In genomic region chr19:5947435-5947834, GRCh38 we compare ENCODE assay signal across 10 cellular contexts. TPM values are rescaled to one million over a fixed set of nuclear protein-coding genes. Genes with fewer than 3 reads are reported as not detected.
DNase-seq lines count a peak whose midpoint lies in the region; ATAC-seq and TF ChIP-seq lines count a peak whose summit lies in the region.
"Had no signal": no experiment of that assay in that cellular context is flagged by ENCODE, and none has a peak within 500 bp of the region (broad histone marks: within the 10 kb centered on the region; RNA-seq: fewer than 3 reads in every experiment).

No MANE protein-coding gene starts in this region.

- peaks cover 10% of the 10 kb centered on the region for H3K36me3 ChIP-seq in osteoblast (ENCODE audit: insufficient read depth, low read length)

- CTCF ChIA-PET in activated CD8-positive, alpha-beta T cell treated with anti-CD3 and anti-CD28 coated beads, Interleukin-2, amount 10 ng/mL, durations not matched to agents 7 days and 5 days (lab: Charles Lee), result interaction anchor here (1.4 to 9.2 kb wide), 6 partner anchors 9 to 143 kb away, joined by 3 to 75 read pairs (median 6); no protein-coding TSS in a partner anchor

- peaks cover 61% of the 10 kb centered on the region for H3K4me1 Mint-ChIP-seq in activated CD8-positive, alpha-beta T cell treated with anti-CD3 and anti-CD28 coated beads, Interleukin-2, amount 10 ng/mL, durations not matched to agents 7 days and 5 days (ENCODE audit: low read depth)

- ATAC-seq in activated CD8-positive, alpha-beta T cell treated with anti-CD3 and anti-CD28 coated beads, Interleukin-2, amount 10 ng/mL, durations not matched to agents 7 days and 5 days, result no peak
- ATAC-seq in GM18498 (IDR thresholded peaks at IDR 0.05; ENCODE audit: unreplicated experiment) (no peak), HG02798 (IDR thresholded peaks at IDR 0.05; ENCODE audit: poor library complexity, unreplicated experiment) (no peak), HG02763 (IDR thresholded peaks at IDR 0.05; ENCODE audit: unreplicated experiment) (no peak)

- peaks cover 41% of the 10 kb centered on the region for H3K36me3 Mint-ChIP-seq in activated CD8-positive, alpha-beta T cell treated with anti-CD3 and anti-CD28 coated beads, Interleukin-2, amount 10 ng/mL, durations not matched to agents 7 days and 5 days (ENCODE audit: low read depth)

- peak overlapping the region; percentile 13 for H3K4me3 ChIP-seq in osteoblast (ENCODE audit: insufficient read depth, low read length)

- no peaks in the 10 kb centered on the region for H3K27me3 Mint-ChIP-seq in activated CD8-positive, alpha-beta T cell treated with anti-CD3 and anti-CD28 coated beads, Interleukin-2, amount 10 ng/mL, durations not matched to agents 7 days and 5 days (ENCODE audit: low read depth)

- peaks cover 93% of the 10 kb centered on the region for H3K79me2 ChIP-seq in osteoblast (ENCODE audit: insufficient read depth, low read length)

- peak; percentile 94 for DNase-seq in Ammon's horn (ENCODE audit: low spot score)
- no peak for DNase-seq in activated CD8-positive, alpha-beta T cell treated with anti-CD3 and anti-CD28 coated beads, Interleukin-2, amount 10 ng/mL, durations not matched to agents 7 days and 5 days
- DNase-seq in globus pallidus (ENCODE audit: low spot score), result peak; percentile 87
- DNase-seq in osteoblast (ENCODE audit: insufficient read length, low spot score, missing footprints), result peak; percentile 92
- no peak for DNase-seq in NCI-H2171 treated with DMSO at 0.1 percent for 48 hours (lab: John Stamatoyannopoulos, UW)
- DNase-seq: DND-41, NCI-H146 had no signal

- POLR2A ChIA-PET in activated CD8-positive, alpha-beta T cell treated with anti-CD3 and anti-CD28 coated beads, Interleukin-2, amount 10 ng/mL, durations not matched to agents 7 days and 5 days (lab: Charles Lee), result interaction anchor here (0.7 to 1.0 kb wide), 2 partner anchors 15 to 22 kb away, joined by 3 read pairs; no protein-coding TSS in a partner anchor

- H3K9me3 ChIP-seq in osteoblast (ENCODE audit: low read depth, low read length), result no peaks in the 10 kb centered on the region

- no peak overlapping the region for H2AFZ ChIP-seq in osteoblast (ENCODE audit: low read length)

- peaks cover 53% of the 10 kb centered on the region for H4K20me1 ChIP-seq in osteoblast (ENCODE audit: insufficient read depth, low read length)

- peak overlapping the region; percentile 75 for H3K27ac Mint-ChIP-seq in activated CD8-positive, alpha-beta T cell treated with anti-CD3 and anti-CD28 coated beads, Interleukin-2, amount 10 ng/mL, durations not matched to agents 7 days and 5 days

- H3K27ac ChIP-seq in osteoblast (ENCODE audit: low read depth, low read length), result peak overlapping the region; percentile 62

- no peaks in the 10 kb centered on the region for H3K9me3 Mint-ChIP-seq in activated CD8-positive, alpha-beta T cell treated with anti-CD3 and anti-CD28 coated beads, Interleukin-2, amount 10 ng/mL, durations not matched to agents 7 days and 5 days (ENCODE audit: insufficient read depth)

- H3K27me3 ChIP-seq in osteoblast (ENCODE audit: insufficient read depth, low read length), result no peaks in the 10 kb centered on the region

- peaks cover 16% of the 10 kb centered on the region for H3K4me1 ChIP-seq in osteoblast (ENCODE audit: insufficient read depth, low read length)

- TF ChIP-seq CTCF in osteoblast (IDR thresholded peaks at IDR 0.05; ENCODE audit: extremely low read depth, low read depth, low read length), result no peak

- H3K4me3 Mint-ChIP-seq in activated CD8-positive, alpha-beta T cell treated with anti-CD3 and anti-CD28 coated beads, Interleukin-2, amount 10 ng/mL, durations not matched to agents 7 days and 5 days, result no peak overlapping the region

- peak overlapping the region; percentile 46 for H3K4me2 ChIP-seq in osteoblast (ENCODE audit: insufficient read depth, low read length)

RNA-seq across cellular contexts. Expression of gene RANBP3, which starts 30.5 kb away (rescaled TPM):
- total RNA-seq in activated CD8-positive, alpha-beta T cell treated with anti-CD3 and anti-CD28 coated beads, Interleukin-2, amount 10 ng/mL, durations not matched to agents 7 days and 5 days, result 10 to 100 TPM; 82.2 to 93.6 TPM
- total RNA-seq in osteoblast, result 40.5 and 42.1 TPM in 2 replicates

RNA-seq across cellular contexts. Expression of gene CAPS, which starts 33.4 kb away (rescaled TPM):
- 10 to 100 TPM; 11.4 to 12.0 TPM for total RNA-seq in activated CD8-positive, alpha-beta T cell treated with anti-CD3 and anti-CD28 coated beads, Interleukin-2, amount 10 ng/mL, durations not matched to agents 7 days and 5 days
- total RNA-seq in osteoblast, result 10.6 and 18.1 TPM in 2 replicates

RNA-seq across cellular contexts. Expression of gene VMAC, which starts 42.8 kb away (rescaled TPM):
- 1 to 10 TPM; 6.2 to 6.8 TPM for total RNA-seq in activated CD8-positive, alpha-beta T cell treated with anti-CD3 and anti-CD28 coated beads, Interleukin-2, amount 10 ng/mL, durations not matched to agents 7 days and 5 days
- 12.3 and 12.7 TPM in 2 replicates for total RNA-seq in osteoblast

RNA-seq across cellular contexts. Expression of gene NDUFA11, which starts 43.8 kb away (rescaled TPM):
- 100 to 1,000 TPM; 225 to 228 TPM for total RNA-seq in activated CD8-positive, alpha-beta T cell treated with anti-CD3 and anti-CD28 coated beads, Interleukin-2, amount 10 ng/mL, durations not matched to agents 7 days and 5 days
- total RNA-seq in osteoblast, result 235 and 265 TPM in 2 replicates

Comparison
In these comparisons a context has a peak if more than half of its experiments do, and no peak if none do; other contexts are left out.
1. DNase-seq: peak in Ammon's horn (single experiment), globus pallidus (single experiment) and osteoblast (single experiment); none in activated CD8-positive, alpha-beta T cell treated with anti-CD3 and anti-CD28 coated beads, Interleukin-2, amount 10 ng/mL, durations not matched to agents 7 days and 5 days (single experiment) and NCI-H2171 treated with DMSO at 0.1 percent for 48 hours (single experiment).